Comparison of ENCODE assay signal across 8 cellular contexts in the genomic region with DNA sequence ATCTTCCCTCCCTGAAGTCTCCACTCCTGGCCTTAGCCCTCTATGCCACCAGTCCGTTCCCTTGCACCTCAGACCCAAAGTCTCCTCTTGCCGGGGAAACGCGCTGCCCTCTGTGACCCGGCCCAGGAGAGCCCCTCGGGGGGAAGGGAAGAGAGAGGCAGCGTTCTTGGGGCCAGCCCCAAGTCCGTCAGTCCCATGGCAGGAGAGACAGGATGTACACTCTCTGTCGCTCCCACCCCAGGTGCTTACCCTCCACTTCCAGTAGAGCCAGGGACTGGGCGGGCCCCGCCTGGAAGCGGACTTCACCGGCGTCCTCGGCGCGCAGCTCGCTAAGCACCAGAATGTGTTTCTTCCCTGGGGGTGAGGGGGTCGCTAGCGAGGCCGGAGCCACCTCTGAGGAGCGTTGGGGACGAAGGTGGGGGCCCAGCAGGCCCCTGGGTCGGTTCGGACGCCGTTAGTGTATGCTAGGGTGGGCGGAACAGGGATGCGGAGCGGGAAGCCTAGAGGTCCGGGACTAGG. TPM values are rescaled to one million over a fixed set of nuclear protein-coding genes. Genes with fewer than 3 reads are reported as not detected.
DNase-seq lines count a peak whose midpoint lies in the region; ATAC-seq and TF ChIP-seq lines count a peak whose summit lies in the region.
"Had no signal": no experiment of that assay in that cellular context is flagged by ENCODE, and none has a peak within 500 bp of the region (broad histone marks: within the 10 kb centered on the region; RNA-seq: fewer than 3 reads in every experiment).

No MANE protein-coding gene starts in this region.

- TF ChIP-seq CTCF in GM12865 (IDR thresholded peaks at IDR 0.05; ENCODE audit: insufficient read depth, low read depth, low read length, missing control alignments) (no peak), brain microvascular endothelial cell (IDR thresholded peaks at IDR 0.05; ENCODE audit: low read depth, low read length, missing control alignments) (no peak), neural progenitor cell (IDR thresholded peaks at IDR 0.05) (no peak)

- H3K4me3 Mint-ChIP-seq in neural progenitor cell: peak overlapping the region; percentile 88

- no peaks in the 10 kb centered on the region for H3F3A ChIP-seq in neural progenitor cell (ENCODE audit: low read depth)

- H2AFZ ChIP-seq in neural progenitor cell (replicated peaks): peak overlapping the region; percentile 86

- H3K79me2 ChIP-seq in neural progenitor cell (ENCODE audit: low read depth): no peaks in the 10 kb centered on the region

- H3K27ac ChIP-seq in brain microvascular endothelial cell: no peak overlapping the region
- H3K27ac ChIP-seq in neural progenitor cell: no peak overlapping the region

- H3K4me2 ChIP-seq in neural progenitor cell: peak overlapping the region; percentile 98

- H3K27ac Mint-ChIP-seq in neural progenitor cell: peak overlapping the region; percentile 46

- H3K9me3 ChIP-seq in neural progenitor cell (ENCODE audit: low read depth): no peaks in the 10 kb centered on the region

- in situ Hi-C loops in brain microvascular endothelial cell (cut with HindIII; ENCODE audit: low pct_ligation_motif_present, low sequenced_read_pairs): no loop called here

- DNase-seq in GM12865 (ENCODE audit: low read depth) (no peak), brain microvascular endothelial cell (no peak), neural progenitor cell (ENCODE audit: low spot score) (no peak), SHP77 treated with DMSO at 0.1 percent for 48 hours (lab: John Stamatoyannopoulos, UW) (no peak)
- no peak for DNase-seq in NK-92 treated with Interleukin-12 subunit alpha and Interleukin-12 subunit beta, amount 100 ng/mL, for 24 hours (lab: John Stamatoyannopoulos, UW)

- peaks cover 20% of the 10 kb centered on the region for H3K27me3 Mint-ChIP-seq in neural progenitor cell (ENCODE audit: insufficient read depth, low read depth)

- no peaks in the 10 kb centered on the region for H3K27me3 ChIP-seq in brain microvascular endothelial cell (replicated peaks)
- peaks cover 39% of the 10 kb centered on the region for H3K27me3 ChIP-seq in neural progenitor cell

- peaks cover 14% of the 10 kb centered on the region for H4K20me1 ChIP-seq in neural progenitor cell (ENCODE audit: low read depth)

- ATAC-seq in HG03095 (IDR thresholded peaks at IDR 0.05; ENCODE audit: unreplicated experiment): peak; percentile 23

- H3K36me3 ChIP-seq in brain microvascular endothelial cell (replicated peaks): no peaks in the 10 kb centered on the region
- no peaks in the 10 kb centered on the region for H3K36me3 ChIP-seq in neural progenitor cell

- H3K36me3 Mint-ChIP-seq in neural progenitor cell: peaks cover 10% of the 10 kb centered on the region

- H3K9ac ChIP-seq in neural progenitor cell: no peak overlapping the region

- peaks cover 5% of the 10 kb centered on the region for H3K4me1 ChIP-seq in neural progenitor cell

- no peaks in the 10 kb centered on the region for H3K9me3 Mint-ChIP-seq in neural progenitor cell

- H3K4me1 Mint-ChIP-seq in neural progenitor cell: peaks cover 11% of the 10 kb centered on the region

- peak overlapping the region; percentile 45; the same call in 1 of the 2 replicates for H3K4me3 ChIP-seq in GM12865 (ENCODE audit: low read depth, low read length)
- H3K4me3 ChIP-seq in brain microvascular endothelial cell (ENCODE audit: low read depth, low read length): peak overlapping the region; percentile 59
- H3K4me3 ChIP-seq in neural progenitor cell: peak overlapping the region; percentile 82

RNA-seq across cellular contexts. Expression of a gene that starts 8.1 kb away (rescaled TPM):
- 0.79 and 2.3 TPM in 2 replicates for total RNA-seq in neural progenitor cell (ENCODE audit: low replicate concordance)

RNA-seq across cellular contexts. Expression of a gene that starts 8.3 kb away (rescaled TPM):
- 6.7 and 27.7 TPM in 2 replicates for total RNA-seq in neural progenitor cell (ENCODE audit: low replicate concordance)

RNA-seq across cellular contexts. Expression of a gene that starts 19.4 kb away (rescaled TPM):
- 31.0 and 111 TPM in 2 replicates for total RNA-seq in neural progenitor cell (ENCODE audit: low replicate concordance)
- total RNA-seq: T-helper 2 cell treated with Interferon-gamma antibody and Interleukin-4, amounts not matched to agents 100 ng/mL and 5 ng/mL, for 36 hours had no signal

RNA-seq across cellular contexts. Expression of a gene that starts 20.2 kb away (rescaled TPM):
- total RNA-seq in neural progenitor cell (ENCODE audit: low replicate concordance): 0.31 TPM in 1 of 2 replicates, not detected in the other
- total RNA-seq: T-helper 2 cell treated with Interferon-gamma antibody and Interleukin-4, amounts not matched to agents 100 ng/mL and 5 ng/mL, for 36 hours; temporal lobe had no signal

RNA-seq across cellular contexts. Expression of a gene that starts 37.6 kb away (rescaled TPM):
- 0.26 and 2.4 TPM in 2 replicates for total RNA-seq in neural progenitor cell (ENCODE audit: low replicate concordance)
